ENCODE assay signal across 24 cellular contexts in genomic region chr11:79196950-79197349, GRCh38.
"Had no signal": no experiment of that assay in that cellular context is flagged by ENCODE, and none has a peak within 500 bp of the region (broad histone marks: within the 10 kb centered on the region; RNA-seq: fewer than 3 reads in every experiment).

No MANE protein-coding gene starts in this region.

- H3K4me1 ChIP-seq: body of pancreas had no signal

- H3K36me3 ChIP-seq: ascending aorta, cardiac muscle cell had no signal

- H3K4me3 ChIP-seq: ascending aorta, body of pancreas, cardiac muscle cell, SK-N-MC had no signal

- FAIRE-seq: TTC549 had no signal

- H3K27ac ChIP-seq: ascending aorta, body of pancreas, cardiac muscle cell, SK-N-MC had no signal

- H3K27me3 ChIP-seq: ascending aorta, body of pancreas, cardiac muscle cell had no signal

- H3K9me3 ChIP-seq: ascending aorta, body of pancreas had no signal

- DNase-seq: activated B cell treated with CpG ODN at 0.5 μM for 24 hours; activated CD4-positive, alpha-beta T cell treated with anti-CD3 and anti-CD28 coated beads for 1 hour; activated CD4-positive, alpha-beta T cell treated with anti-CD3 and anti-CD28 coated beads, Interleukin-2, amount 10 ng/mL, durations not matched to agents 24 days and 14 days; activated CD4-positive, alpha-beta T cell treated with anti-CD3 and anti-CD28 coated beads, Interleukin-2, amount 50 U/mL, for 48 hours; activated CD8-positive, alpha-beta memory T cell treated with anti-CD3 and anti-CD28 coated beads, Interleukin-2, amount 10 ng/mL, durations not matched to agents 7 days and 5 days; activated effector memory CD4-positive, alpha-beta T cell treated with anti-CD3 and anti-CD28 coated beads, Interleukin-2, amount 50 U/mL, for 16 hours; activated naive CD4-positive, alpha-beta T cell treated with Interleukin-2 at 50 U/mL for 16 hours; activated naive CD8-positive, alpha-beta T cell treated with anti-CD3 and anti-CD28 coated beads, Interleukin-2, amount 50 U/mL, for 24 hours; activated T-cell treated with anti-CD3 and anti-CD28 coated beads, Interleukin-2, amount 50 U/mL, for 24 hours; amniotic stem cell; body of pancreas; MM.1S; NCI-H1105; NCI-H1436 treated with DMSO at 0.1 percent for 48 hours; NCI-H187; NCI-H2081 treated with DMSO at 0.1 percent for 48 hours; NCI-H446; T-cell; T-helper 2 cell; T1000 had no signal
